33 cellular contexts compared by ENCODE assay signal in genomic region chr9:133599470-133600173, GRCh38. TPM values are rescaled to one million over a fixed set of nuclear protein-coding genes. Genes with fewer than 3 reads are reported as not detected.
"Had no signal": no experiment of that assay in that cellular context is flagged by ENCODE, and none has a peak within 500 bp of the region (broad histone marks: within the 10 kb centered on the region; RNA-seq: fewer than 3 reads in every experiment).

No MANE protein-coding gene starts in this region.

- DNase-seq: activated B cell treated with CpG ODN at 0.5 μM for 24 hours; activated CD4-positive, alpha-beta memory T cell treated with anti-CD3 and anti-CD28 coated beads for 36 hours; activated CD4-positive, alpha-beta T cell treated with anti-CD3 and anti-CD28 coated beads for 4 hours; activated CD4-positive, alpha-beta T cell treated with anti-CD3 and anti-CD28 coated beads, Interleukin-2, amount 50 U/mL, for 1 hour; activated CD4-positive, CD25-positive, alpha-beta regulatory T cell treated with anti-CD3 and anti-CD28 coated beads, Interleukin-2, amount 50 U/mL, for 72 hours; activated CD8-positive, alpha-beta memory T cell treated with anti-CD3 and anti-CD28 coated beads, Interleukin-2, amount 50 U/mL, for 4 hours; activated gamma-delta T cell treated with Interleukin-2 at 50 U/mL for 16 hours; activated naive CD4-positive, alpha-beta T cell treated with anti-CD3 and anti-CD28 coated beads for 36 hours; activated T-cell treated with anti-CD3 and anti-CD28 coated beads for 4 hours; activated T-cell treated with anti-CD3 and anti-CD28 coated beads, Interleukin-2, amount 50 U/mL, for 4 hours; adrenal gland; body of pancreas; caudate nucleus; cerebellar nuclear complex; NCI-H1105; NCI-H1417 treated with DMSO at 0.1 percent for 48 hours; NCI-H1694; NCI-H1930; NCI-H2081 treated with DMSO at 0.1 percent for 48 hours; NCI-H345; NCI-H524 treated with DMSO at 0.1 percent for 48 hours; SHP77 treated with DMSO at 0.1 percent for 48 hours; SK-N-SH had no signal

- H3K27ac ChIP-seq: adrenal gland, body of pancreas, breast epithelium, SJSA1, VCaP had no signal

- H3K9ac ChIP-seq: SK-N-SH had no signal

- H3K4me3 ChIP-seq: adrenal gland, body of pancreas, breast epithelium, SJSA1 had no signal

- H3K36me3 ChIP-seq: adrenal gland, breast epithelium, SJSA1 had no signal

- H3K4me1 ChIP-seq: adrenal gland, body of pancreas, breast epithelium, SJSA1 had no signal

- H3K4me2 ChIP-seq: SK-N-SH had no signal

- ATAC-seq: activated naive CD4-positive, alpha-beta T cell treated with anti-CD3 and anti-CD28 coated beads, Interleukin-2, amount 50 U/mL, for 72 hours; activated T-cell treated with anti-CD3 and anti-CD28 coated beads, Interleukin-2, amount 50 U/mL, for 4 hours; body of pancreas; Panc1 had no signal

- H3K27me3 ChIP-seq: adrenal gland, body of pancreas had no signal

- FAIRE-seq: astrocyte had no signal

RNA-seq across cellular contexts. Expression of gene FAM163B, which starts 9.6 kb away (rescaled TPM):
- total RNA-seq: activated B cell treated with CpG ODN at 0.5 μM for 24 hours; activated CD4-positive, alpha-beta memory T cell treated with anti-CD3 and anti-CD28 coated beads for 36 hours; activated naive CD4-positive, alpha-beta T cell treated with anti-CD3 and anti-CD28 coated beads for 36 hours; activated naive CD4-positive, alpha-beta T cell treated with anti-CD3 and anti-CD28 coated beads, Interleukin-2, amount 50 U/mL, for 72 hours; activated T-cell treated with anti-CD3 and anti-CD28 coated beads, Interleukin-2, amount 50 U/mL, for 4 hours; activated T-helper 1 cell treated with anti-CD3 and anti-CD28 coated beads, Interleukin-12 subunit alpha, Interleukin-12 subunit beta, Interleukin-2, Interleukin-4 antibody, amounts not matched to agents 30 ng/mL and 10 ng/mL and 1 ng/mL, durations not matched to agents 14 hours and 24 hours and 36 hours; astrocyte; breast epithelium; MCF 10A; NCI-H460; SJSA1 had no signal

RNA-seq across cellular contexts. Expression of gene DBH, which starts 36.5 kb away (rescaled TPM):
- total RNA-seq: activated B cell treated with CpG ODN at 0.5 μM for 24 hours; activated CD4-positive, alpha-beta memory T cell treated with anti-CD3 and anti-CD28 coated beads for 36 hours; activated naive CD4-positive, alpha-beta T cell treated with anti-CD3 and anti-CD28 coated beads for 36 hours; activated naive CD4-positive, alpha-beta T cell treated with anti-CD3 and anti-CD28 coated beads, Interleukin-2, amount 50 U/mL, for 72 hours; activated T-cell treated with anti-CD3 and anti-CD28 coated beads, Interleukin-2, amount 50 U/mL, for 4 hours; activated T-helper 1 cell treated with anti-CD3 and anti-CD28 coated beads, Interleukin-12 subunit alpha, Interleukin-12 subunit beta, Interleukin-2, Interleukin-4 antibody, amounts not matched to agents 30 ng/mL and 10 ng/mL and 1 ng/mL, durations not matched to agents 14 hours and 24 hours and 36 hours; astrocyte; body of pancreas; breast epithelium; MCF 10A; NCI-H460; RPMI7951; SJSA1 had no signal
